ENCODE assay signal across 31 cellular contexts in the genomic region with DNA sequence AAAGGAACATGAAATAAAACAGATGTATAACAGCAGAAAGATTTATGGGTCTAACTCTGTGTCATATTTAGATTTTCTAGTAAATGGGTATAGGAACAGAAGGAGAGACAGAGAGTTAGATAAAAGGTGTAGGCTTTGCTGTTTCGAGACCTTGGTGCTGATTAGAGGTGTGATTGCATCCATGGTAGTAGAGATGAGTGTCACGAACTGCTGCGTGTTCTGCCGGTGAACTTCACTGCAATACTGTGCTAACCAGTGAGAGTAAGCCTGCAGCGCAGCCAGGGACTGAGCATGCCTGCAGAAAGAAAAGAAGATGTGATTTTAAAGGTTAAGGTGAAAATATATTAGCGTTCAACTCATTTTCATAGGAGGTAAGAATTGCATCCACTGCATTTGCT. TPM values are rescaled to one million over a fixed set of nuclear protein-coding genes. Genes with fewer than 3 reads are reported as not detected.
"Had no signal": no experiment of that assay in that cellular context is flagged by ENCODE, and none has a peak within 500 bp of the region (broad histone marks: within the 10 kb centered on the region; RNA-seq: fewer than 3 reads in every experiment).

No MANE protein-coding gene starts in this region.

- H3K4me1 ChIP-seq: SJCRH30 had no signal

- H3K4me3 Mint-ChIP-seq: activated CD4-positive, alpha-beta T cell treated with anti-CD3 and anti-CD28 coated beads for 36 hours; activated CD4-positive, alpha-beta T cell treated with anti-CD3 and anti-CD28 coated beads, Interleukin-2, amount 10 ng/mL, durations not matched to agents 7 days and 5 days; activated naive CD8-positive, alpha-beta T cell treated with anti-CD3 and anti-CD28 coated beads for 36 hours; T-helper 1 cell treated with Interleukin-12 subunit alpha and Interleukin-12 subunit beta and Interleukin-4 antibody, amounts not matched to agents 30 μg/mL and 1 μg/mL, for 36 hours; T-helper 2 cell treated with Interferon-gamma antibody and Interleukin-4, amounts not matched to agents 5 μg/mL and 100 μg/mL, for 36 hours; WTC11 had no signal

- H3K27me3 Mint-ChIP-seq: activated CD4-positive, alpha-beta T cell treated with anti-CD3 and anti-CD28 coated beads for 36 hours; activated CD4-positive, alpha-beta T cell treated with anti-CD3 and anti-CD28 coated beads, Interleukin-2, amount 10 ng/mL, durations not matched to agents 7 days and 5 days; activated naive CD8-positive, alpha-beta T cell treated with anti-CD3 and anti-CD28 coated beads for 36 hours had no signal

- H3K27ac ChIP-seq: brain microvascular endothelial cell, KMS-11, SJCRH30, SK-N-MC had no signal

- H3K4me3 ChIP-seq: SJCRH30, SK-N-MC had no signal

- DNase-seq: activated CD4-positive, alpha-beta T cell treated with anti-CD3 and anti-CD28 coated beads for 36 hours; activated CD4-positive, alpha-beta T cell treated with anti-CD3 and anti-CD28 coated beads, Interleukin-2, amount 10 ng/mL, durations not matched to agents 7 days and 5 days; activated CD4-positive, alpha-beta T cell treated with anti-CD3 and anti-CD28 coated beads, Interleukin-2, amount 50 U/mL, for 48 hours; activated effector memory CD4-positive, alpha-beta T cell treated with Interleukin-2 at 50 U/mL for 16 hours; activated naive CD4-positive, alpha-beta T cell treated with anti-CD3 and anti-CD28 coated beads, Interleukin-2, amount 50 U/mL, for 16 hours; activated naive CD8-positive, alpha-beta T cell treated with anti-CD3 and anti-CD28 coated beads for 36 hours; activated T-cell treated with anti-CD3 and anti-CD28 coated beads, Interleukin-2, amount 50 U/mL, for 48 hours; amniotic stem cell; aorta; brain microvascular endothelial cell; MM.1S; NCI-H1092 treated with DMSO at 0.1 percent for 48 hours; NCI-H1417; NCI-H146; NCI-H187 treated with DMSO at 0.1 percent for 48 hours; NCI-H2081 treated with DMSO at 0.1 percent for 48 hours; NCI-H226; NCI-H524 treated with DMSO at 0.1 percent for 48 hours; SHP77; SJCRH30 had no signal

- H3K27ac Mint-ChIP-seq: activated CD4-positive, alpha-beta T cell treated with anti-CD3 and anti-CD28 coated beads for 36 hours; activated CD4-positive, alpha-beta T cell treated with anti-CD3 and anti-CD28 coated beads, Interleukin-2, amount 10 ng/mL, durations not matched to agents 7 days and 5 days; activated naive CD8-positive, alpha-beta T cell treated with anti-CD3 and anti-CD28 coated beads for 36 hours; T-helper 1 cell treated with Interleukin-12 subunit alpha and Interleukin-12 subunit beta and Interleukin-4 antibody, amounts not matched to agents 30 μg/mL and 1 μg/mL, for 36 hours; T-helper 2 cell treated with Interferon-gamma antibody and Interleukin-4, amounts not matched to agents 5 μg/mL and 100 μg/mL, for 36 hours; WTC11 had no signal

- ATAC-seq: activated CD4-positive, alpha-beta T cell treated with anti-CD3 and anti-CD28 coated beads for 36 hours; activated CD4-positive, CD25-positive, alpha-beta regulatory T cell treated with anti-CD3 and anti-CD28 coated beads, Interleukin-2, amount 50 U/mL, for 24 hours; Panc1; WTC11 had no signal

- H3K4me1 Mint-ChIP-seq: WTC11 had no signal

- H3K9me3 Mint-ChIP-seq: activated CD4-positive, alpha-beta T cell treated with anti-CD3 and anti-CD28 coated beads, Interleukin-2, amount 10 ng/mL, durations not matched to agents 7 days and 5 days; activated naive CD8-positive, alpha-beta T cell treated with anti-CD3 and anti-CD28 coated beads for 36 hours; T-helper 1 cell treated with Interleukin-12 subunit alpha and Interleukin-12 subunit beta and Interleukin-4 antibody, amounts not matched to agents 30 μg/mL and 1 μg/mL, for 36 hours; T-helper 2 cell treated with Interferon-gamma antibody and Interleukin-4, amounts not matched to agents 5 μg/mL and 100 μg/mL, for 36 hours; WTC11 had no signal

- H3K9me3 ChIP-seq: SJCRH30 had no signal

- H3K27me3 ChIP-seq: brain microvascular endothelial cell, SJCRH30 had no signal

RNA-seq across cellular contexts. Expression of a gene that starts 53.7 kb away (rescaled TPM):
- total RNA-seq: activated CD4-positive, alpha-beta T cell treated with anti-CD3 and anti-CD28 coated beads for 36 hours; activated CD4-positive, alpha-beta T cell treated with anti-CD3 and anti-CD28 coated beads, Interleukin-2, amount 10 ng/mL, durations not matched to agents 7 days and 5 days; activated CD8-positive, alpha-beta memory T cell treated with anti-CD3 and anti-CD28 coated beads for 36 hours; activated naive CD8-positive, alpha-beta T cell treated with anti-CD3 and anti-CD28 coated beads for 36 hours; LHCN-M2; NCI-H460; RPMI7951; SJCRH30 had no signal
